ENCODE assay signal across 40 cellular contexts in genomic region chr5:167921796-167922195, GRCh38.
"Had no signal": no experiment of that assay in that cellular context is flagged by ENCODE, and none has a peak within 500 bp of the region (broad histone marks: within the 10 kb centered on the region; RNA-seq: fewer than 3 reads in every experiment).

No MANE protein-coding gene starts in this region.

- FAIRE-seq: bronchial epithelial cell, colon had no signal

- H3K27me3 ChIP-seq: adrenal gland, ascending aorta, body of pancreas, brain microvascular endothelial cell, breast epithelium, cardiac muscle cell had no signal

- H3K36me3 Mint-ChIP-seq: activated naive CD4-positive, alpha-beta T cell treated with anti-CD3 and anti-CD28 coated beads, Interleukin-2, amount 10 ng/mL, durations not matched to agents 7 days and 5 days; activated naive CD4-positive, alpha-beta T cell treated with anti-CD3 and anti-CD28 coated beads, Interleukin-2, amount 50 U/mL, for 24 hours; activated naive CD4-positive, alpha-beta T cell treated with anti-CD3 and anti-CD28 coated beads, Interleukin-2, amount 50 U/mL, for 72 hours; activated naive CD8-positive, alpha-beta T cell; activated naive CD8-positive, alpha-beta T cell treated with anti-CD3 and anti-CD28 coated beads for 36 hours; activated naive CD8-positive, alpha-beta T cell treated with anti-CD3 and anti-CD28 coated beads, Interleukin-2, amount 10 ng/mL, durations not matched to agents 7 days and 5 days had no signal

- H3K27ac ChIP-seq: adrenal gland, ascending aorta, body of pancreas, brain microvascular endothelial cell, breast epithelium, cardiac muscle cell had no signal

- ATAC-seq: activated naive CD4-positive, alpha-beta T cell treated with anti-CD3 and anti-CD28 coated beads, Interleukin-2, amount 50 U/mL, for 72 hours; activated naive CD8-positive, alpha-beta T cell treated with anti-CD3 and anti-CD28 coated beads, Interleukin-2, amount 50 U/mL, for 24 hours; activated T-cell treated with anti-CD3 and anti-CD28 coated beads, Interleukin-2, amount 50 U/mL, for 4 hours; activated T-cell treated with anti-CD3 and anti-CD28 coated beads, Interleukin-2, amount 50 U/mL, for 72 hours; activated T-helper 17 cell treated with anti-CD3 and anti-CD28 coated beads, Interleukin-2, amount 50 U/mL, for 72 hours; body of pancreas had no signal

- H3K27ac Mint-ChIP-seq: activated naive CD4-positive, alpha-beta T cell treated with anti-CD3 and anti-CD28 coated beads for 36 hours; activated naive CD4-positive, alpha-beta T cell treated with anti-CD3 and anti-CD28 coated beads, Interleukin-2, amount 10 ng/mL, durations not matched to agents 7 days and 5 days; activated naive CD4-positive, alpha-beta T cell treated with anti-CD3 and anti-CD28 coated beads, Interleukin-2, amount 50 U/mL, for 24 hours; activated naive CD4-positive, alpha-beta T cell treated with anti-CD3 and anti-CD28 coated beads, Interleukin-2, amount 50 U/mL, for 72 hours; activated naive CD8-positive, alpha-beta T cell; activated naive CD8-positive, alpha-beta T cell treated with anti-CD3 and anti-CD28 coated beads for 36 hours; activated naive CD8-positive, alpha-beta T cell treated with anti-CD3 and anti-CD28 coated beads, Interleukin-2, amount 10 ng/mL, durations not matched to agents 7 days and 5 days; activated naive CD8-positive, alpha-beta T cell treated with anti-CD3 and anti-CD28 coated beads, Interleukin-2, amount 50 U/mL, for 24 hours; activated T-cell treated with anti-CD3 and anti-CD28 coated beads, Interleukin-2, amount 50 U/mL, for 24 hours; activated T-cell treated with anti-CD3 and anti-CD28 coated beads, Interleukin-2, amount 50 U/mL, for 72 hours; activated T-helper 1 cell treated with anti-CD3 and anti-CD28 coated beads, Interleukin-12 subunit alpha, Interleukin-12 subunit beta, Interleukin-2, Interleukin-4 antibody, amounts not matched to agents 30 ng/mL and 10 ng/mL and 1 ng/mL, durations not matched to agents 14 hours and 24 hours and 36 hours; activated T-helper 17 cell treated with anti-CD3 and anti-CD28 coated beads, Interleukin-2, amount 50 U/mL, for 72 hours; activated T-helper 2 cell treated with anti-CD3 and anti-CD28 coated beads, Interferon-gamma antibody, Interleukin-2, Interleukin-4, amounts not matched to agents 10 μg/mL and 5 μg/mL and 100 μg/mL, durations not matched to agents 14 hours and 24 hours and 36 hours; brain had no signal

- H3K4me1 Mint-ChIP-seq: activated naive CD4-positive, alpha-beta T cell treated with anti-CD3 and anti-CD28 coated beads, Interleukin-2, amount 10 ng/mL, durations not matched to agents 7 days and 5 days; activated naive CD4-positive, alpha-beta T cell treated with anti-CD3 and anti-CD28 coated beads, Interleukin-2, amount 50 U/mL, for 24 hours; activated naive CD8-positive, alpha-beta T cell treated with anti-CD3 and anti-CD28 coated beads for 36 hours; activated naive CD8-positive, alpha-beta T cell treated with anti-CD3 and anti-CD28 coated beads, Interleukin-2, amount 10 ng/mL, durations not matched to agents 7 days and 5 days; activated naive CD8-positive, alpha-beta T cell treated with anti-CD3 and anti-CD28 coated beads, Interleukin-2, amount 50 U/mL, for 24 hours; activated T-helper 17 cell treated with anti-CD3 and anti-CD28 coated beads, Interleukin-2, amount 50 U/mL, for 72 hours; central memory CD8-positive, alpha-beta T cell had no signal

- DNase-seq: activated effector memory CD4-positive, alpha-beta T cell treated with anti-CD3 and anti-CD28 coated beads, Interleukin-2, amount 50 U/mL, for 16 hours; activated effector memory CD4-positive, alpha-beta T cell treated with Interleukin-2 at 50 U/mL for 16 hours; activated gamma-delta T cell; activated gamma-delta T cell treated with Interleukin-2 at 50 U/mL for 16 hours; activated naive CD4-positive, alpha-beta T cell; activated naive CD4-positive, alpha-beta T cell treated with anti-CD3 and anti-CD28 coated beads for 36 hours; activated naive CD4-positive, alpha-beta T cell treated with anti-CD3 and anti-CD28 coated beads, Interleukin-2, amount 10 ng/mL, durations not matched to agents 7 days and 5 days; activated naive CD4-positive, alpha-beta T cell treated with anti-CD3 and anti-CD28 coated beads, Interleukin-2, amount 50 U/mL, for 16 hours; activated naive CD4-positive, alpha-beta T cell treated with Interleukin-2 at 50 U/mL for 16 hours; activated naive CD8-positive, alpha-beta T cell treated with anti-CD3 and anti-CD28 coated beads for 36 hours; activated naive CD8-positive, alpha-beta T cell treated with anti-CD3 and anti-CD28 coated beads, Interleukin-2, amount 10 ng/mL, durations not matched to agents 7 days and 5 days; activated naive CD8-positive, alpha-beta T cell treated with anti-CD3 and anti-CD28 coated beads, Interleukin-2, amount 50 U/mL, for 24 hours; activated T-cell treated with anti-CD3 and anti-CD28 coated beads, Interleukin-2, amount 50 U/mL, for 1 hour; activated T-cell treated with anti-CD3 and anti-CD28 coated beads, Interleukin-2, amount 50 U/mL, for 24 hours; activated T-cell treated with anti-CD3 and anti-CD28 coated beads, Interleukin-2, amount 50 U/mL, for 4 hours; activated T-cell treated with anti-CD3 and anti-CD28 coated beads, Interleukin-2, amount 50 U/mL, for 48 hours; activated T-cell treated with anti-CD3 and anti-CD28 coated beads, Interleukin-2, amount 50 U/mL, for 72 hours; adrenal gland; amniotic stem cell; amygdala; anterior cingulate cortex; aorta; body of pancreas; brain microvascular endothelial cell; caudate nucleus; central memory CD4-positive, alpha-beta T cell; cerebellar nuclear complex had no signal

- H3K27me3 Mint-ChIP-seq: activated naive CD4-positive, alpha-beta T cell treated with anti-CD3 and anti-CD28 coated beads, Interleukin-2, amount 10 ng/mL, durations not matched to agents 7 days and 5 days; activated naive CD4-positive, alpha-beta T cell treated with anti-CD3 and anti-CD28 coated beads, Interleukin-2, amount 50 U/mL, for 24 hours; activated naive CD8-positive, alpha-beta T cell; activated naive CD8-positive, alpha-beta T cell treated with anti-CD3 and anti-CD28 coated beads for 36 hours; activated naive CD8-positive, alpha-beta T cell treated with anti-CD3 and anti-CD28 coated beads, Interleukin-2, amount 10 ng/mL, durations not matched to agents 7 days and 5 days; activated naive CD8-positive, alpha-beta T cell treated with anti-CD3 and anti-CD28 coated beads, Interleukin-2, amount 50 U/mL, for 24 hours; central memory CD8-positive, alpha-beta T cell had no signal

- H3K36me3 ChIP-seq: adrenal gland, ascending aorta, brain microvascular endothelial cell, breast epithelium, cardiac muscle cell had no signal

- H3K4me3 Mint-ChIP-seq: activated naive CD4-positive, alpha-beta T cell treated with anti-CD3 and anti-CD28 coated beads for 36 hours; activated naive CD4-positive, alpha-beta T cell treated with anti-CD3 and anti-CD28 coated beads, Interleukin-2, amount 10 ng/mL, durations not matched to agents 7 days and 5 days; activated naive CD4-positive, alpha-beta T cell treated with anti-CD3 and anti-CD28 coated beads, Interleukin-2, amount 50 U/mL, for 24 hours; activated naive CD8-positive, alpha-beta T cell; activated naive CD8-positive, alpha-beta T cell treated with anti-CD3 and anti-CD28 coated beads for 36 hours; activated naive CD8-positive, alpha-beta T cell treated with anti-CD3 and anti-CD28 coated beads, Interleukin-2, amount 10 ng/mL, durations not matched to agents 7 days and 5 days; activated naive CD8-positive, alpha-beta T cell treated with anti-CD3 and anti-CD28 coated beads, Interleukin-2, amount 50 U/mL, for 24 hours; activated T-cell treated with anti-CD3 and anti-CD28 coated beads, Interleukin-2, amount 50 U/mL, for 24 hours; activated T-cell treated with anti-CD3 and anti-CD28 coated beads, Interleukin-2, amount 50 U/mL, for 4 hours; activated T-cell treated with anti-CD3 and anti-CD28 coated beads, Interleukin-2, amount 50 U/mL, for 72 hours; activated T-helper 1 cell treated with anti-CD3 and anti-CD28 coated beads, Interleukin-12 subunit alpha, Interleukin-12 subunit beta, Interleukin-2, Interleukin-4 antibody, amounts not matched to agents 30 ng/mL and 10 ng/mL and 1 ng/mL, durations not matched to agents 14 hours and 24 hours and 36 hours; activated T-helper 17 cell treated with anti-CD3 and anti-CD28 coated beads, Interleukin-2, amount 50 U/mL, for 72 hours; brain; central memory CD8-positive, alpha-beta T cell had no signal

- H3K4me1 ChIP-seq: adrenal gland, ascending aorta, body of pancreas, breast epithelium had no signal

- H3K9me3 Mint-ChIP-seq: activated naive CD4-positive, alpha-beta T cell treated with anti-CD3 and anti-CD28 coated beads for 36 hours; activated naive CD4-positive, alpha-beta T cell treated with anti-CD3 and anti-CD28 coated beads, Interleukin-2, amount 10 ng/mL, durations not matched to agents 7 days and 5 days; activated T-helper 2 cell treated with anti-CD3 and anti-CD28 coated beads, Interferon-gamma antibody, Interleukin-2, Interleukin-4, amounts not matched to agents 10 μg/mL and 5 μg/mL and 100 μg/mL, durations not matched to agents 14 hours and 24 hours and 36 hours had no signal

- H3K9me3 ChIP-seq: adrenal gland, ascending aorta, body of pancreas, breast epithelium had no signal

- H3K4me3 ChIP-seq: adrenal gland, ascending aorta, body of pancreas, breast epithelium, cardiac muscle cell had no signal
